8 cellular contexts compared by ENCODE assay signal in genomic region chr3:32238027-32238815, GRCh38. TPM values are rescaled to one million over a fixed set of nuclear protein-coding genes. Genes with fewer than 3 reads are reported as not detected.
DNase-seq lines count a peak whose midpoint lies in the region; ATAC-seq and TF ChIP-seq lines count a peak whose summit lies in the region.

A gene with protein sequence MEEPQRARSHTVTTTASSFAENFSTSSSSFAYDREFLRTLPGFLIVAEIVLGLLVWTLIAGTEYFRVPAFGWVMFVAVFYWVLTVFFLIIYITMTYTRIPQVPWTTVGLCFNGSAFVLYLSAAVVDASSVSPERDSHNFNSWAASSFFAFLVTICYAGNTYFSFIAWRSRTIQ (plus strand): TSS chr3:32238680. CDS start chr3:32238973, 293 bp downstream.

- H3K36me3 ChIP-seq in breast epithelium, result no peaks in the 10 kb centered on the region

- H3K9me3 ChIP-seq in breast epithelium, result peaks cover 5 to 7% of the 10 kb centered on the region in 2 donors

- no peak for TF ChIP-seq POLR2A in breast epithelium (IDR thresholded peaks at IDR 0.05)

- no peaks in the 10 kb centered on the region for H3K4me1 ChIP-seq in breast epithelium

- peak; percentile 74 for ATAC-seq in GM21381 (IDR thresholded peaks at IDR 0.05; ENCODE audit: unreplicated experiment)
- no peak for ATAC-seq in GM18873 (IDR thresholded peaks at IDR 0.05; ENCODE audit: low FRiP score, unreplicated experiment)

- intact Hi-C loops in breast epithelium (cut with DNase I; ENCODE audit: low total_unique reads), result no loop called here

- peak within 1 kb of the TSS; percentile 70 for H3K27ac ChIP-seq in C4-2B
- H3K27ac ChIP-seq in breast epithelium, result peak within 1 kb of the TSS; percentile 87 to 91

- no peaks in the 10 kb centered on the region for H3K27me3 ChIP-seq in breast epithelium

- peak within 1 kb of the TSS; percentile 57 to 87 (median 86) for H3K4me3 ChIP-seq in breast epithelium

- peak; percentile 15 for DNase-seq in NCI-H1048 (lab: John Stamatoyannopoulos, UW)
- peak; percentile 43 for DNase-seq in UCSD-AML1 (lab: John Stamatoyannopoulos, UW; ENCODE audit: unreplicated experiment)
- no peak for DNase-seq in breast epithelium (ENCODE audit: low spot score in 2 of 2)
- peak; percentile 81 for DNase-seq in kidney tubule cell (ENCODE audit: low spot score)
- DNase-seq in stimulated activated CD4-positive, alpha-beta T cell treated with anti-CD3 and anti-CD28 coated beads, Interleukin-2, amount 100 ng/mL, for 4 hours (ENCODE audit: low read depth), result peak; percentile 57

- TF ChIP-seq CTCF in C4-2B (conservative IDR thresholded peaks at IDR 0.05) (no peak), breast epithelium (IDR thresholded peaks at IDR 0.05) (no peak)

RNA-seq across cellular contexts. Expression of the gene that starts here (rescaled TPM):
- 10 to 100 TPM in 2 of 3 donors, 1 to 10 TPM in 1; 4.2 to 24.7 (median 19.3) TPM for total RNA-seq in breast epithelium

Comparison
In these comparisons a context has a peak if more than half of its experiments do, and no peak if none do; other contexts are left out.
1. DNase-seq: peak in NCI-H1048 (single experiment), UCSD-AML1 (single experiment), kidney tubule cell (single experiment) and stimulated activated CD4-positive, alpha-beta T cell treated with anti-CD3 and anti-CD28 coated beads, Interleukin-2, amount 100 ng/mL, for 4 hours (single experiment); none in breast epithelium (0 of 2).